26 cellular contexts compared by ENCODE assay signal in genomic region chr6:167532410-167533294, GRCh38.
DNase-seq lines count a peak whose midpoint lies in the region; ATAC-seq, FAIRE-seq and TF ChIP-seq lines count a peak whose summit lies in the region.
"Had no signal": no experiment of that assay in that cellular context is flagged by ENCODE, and none has a peak within 500 bp of the region (broad histone marks: within the 10 kb centered on the region; RNA-seq: fewer than 3 reads in every experiment).

No MANE protein-coding gene starts in this region.

- peak overlapping the region; percentile 37 for H3K4me3 Mint-ChIP-seq in glutamatergic neuron (ENCODE audit: unreplicated experiment)
- H3K4me3 Mint-ChIP-seq: natural killer cell treated with Interleukin-12 subunit alpha and Interleukin-12 subunit beta and Interleukin-15 and Interleukin-18, amount 100 ng/mL, for 72 hours had no signal

- H3K36me3 ChIP-seq in HepG2 (replicated peaks in 1 of 2; ENCODE audit: control insufficient read depth in 1 of 2, insufficient read depth in 2 of 2, low read length in 2 of 2) (no peaks in the 10 kb centered on the region), right lobe of liver (no peaks in the 10 kb centered on the region), adrenal gland (replicated peaks in 1 of 2) (no peaks in the 10 kb centered on the region)

- intact Hi-C loops in HepG2 (cut with micrococcal nuclease; ENCODE audit: unreplicated experiment) = no loop called here
- intact Hi-C loops in right lobe of liver (cut with DNase I) = no loop called here
- intact Hi-C loops in adrenal gland (cut with DNase I) = no loop called here

- peak overlapping the region in 1 of 3 experiments; percentile 11; a peak in 1 of 6 replicates for H3K4me3 ChIP-seq in HepG2 (replicated peaks in 1 of 3; ENCODE audit: insufficient read depth in 1 of 3, low read depth in 2 of 3, low read length in 3 of 3)
- H3K4me3 ChIP-seq in right lobe of liver = no peak overlapping the region
- no peak overlapping the region for H3K4me3 ChIP-seq in adrenal gland
- H3K4me3 ChIP-seq: K562, testis had no signal

- H3K9ac ChIP-seq in HepG2 (ENCODE audit: insufficient read depth, low read depth, low read length) = no peak overlapping the region

- H3K4me2 ChIP-seq in HepG2 (ENCODE audit: low read depth, low read length) = no peak overlapping the region; the same call in 1 of the 2 replicates

- CTCF ChIA-PET in HepG2 (lab: Yijun Ruan, JAX; ENCODE audit: low intra/inter-chr PET ratio, low total read pairs) = no interaction called here

- H3K9me3 Mint-ChIP-seq in glutamatergic neuron (ENCODE audit: unreplicated experiment) = peaks cover 15% of the 10 kb centered on the region
- H3K9me3 Mint-ChIP-seq: natural killer cell treated with Interleukin-12 subunit alpha and Interleukin-12 subunit beta and Interleukin-15 and Interleukin-18, amount 100 ng/mL, for 72 hours had no signal

- TF ChIP-seq POLR2A in HepG2 (IDR thresholded peaks at IDR 0.05; ENCODE audit: insufficient read depth in 1 of 2, low read depth in 2 of 2, low read length in 2 of 2) (no peak), right lobe of liver (IDR thresholded peaks at IDR 0.05) (no peak), adrenal gland (IDR thresholded peaks at IDR 0.05) (no peak)

- TF ChIP-seq CTCF in HepG2 (CRISPR knock-in tag; IDR thresholded peaks at IDR 0.05) (no peak), right lobe of liver (IDR thresholded peaks at IDR 0.05) (no peak), glutamatergic neuron (IDR thresholded peaks at IDR 0.05; ENCODE audit: partially characterized antibody, unreplicated experiment) (no peak), adrenal gland (IDR thresholded peaks at IDR 0.05) (no peak)

- peaks cover 9% of the 10 kb centered on the region for H3K27me3 Mint-ChIP-seq in glutamatergic neuron (ENCODE audit: unreplicated experiment)

- H3K27ac ChIP-seq in HepG2 (ENCODE audit: extremely low read length, insufficient read depth, low read length) (no peak overlapping the region), right lobe of liver (no peak overlapping the region), adrenal gland (no peak overlapping the region)
- H3K27ac ChIP-seq: C4-2B, HL-60, testis had no signal

- H3K27me3 ChIP-seq in HepG2 (ENCODE audit: control insufficient read depth in 1 of 2, insufficient read depth in 2 of 2, low read length in 2 of 2) (peaks cover 0 to 19% of the 10 kb centered on the region in 2 experiments; a peak in 4 of 5 replicates), right lobe of liver (no peaks in the 10 kb centered on the region), adrenal gland (no peaks in the 10 kb centered on the region)
- H3K27me3 ChIP-seq: testis had no signal

- TF ChIP-seq EP300 in HepG2 (IDR thresholded peaks at IDR 0.05; ENCODE audit: low read depth in 2 of 2, low read length in 2 of 2) (no peak), HepG2 (CRISPR knock-in tag; IDR thresholded peaks at IDR 0.05; ENCODE audit: borderline replicate concordance) (no peak)

- no peak overlapping the region for H2AFZ ChIP-seq in HepG2 (ENCODE audit: low read length)

- H3K4me1 ChIP-seq in HepG2 (ENCODE audit: insufficient read depth, low read length) = peaks cover 40% of the 10 kb centered on the region
- H3K4me1 ChIP-seq in right lobe of liver = peaks cover 0 to 12% (median 4%) of the 10 kb centered on the region in 4 donors
- no peaks in the 10 kb centered on the region for H3K4me1 ChIP-seq in adrenal gland (replicated peaks in 1 of 2)
- H3K4me1 ChIP-seq: testis had no signal

- TF ChIP-seq RAD21 in HepG2 (CRISPR knock-in tag; IDR thresholded peaks at IDR 0.05) = no peak

- peaks cover 39% of the 10 kb centered on the region for H3K4me1 Mint-ChIP-seq in glutamatergic neuron (ENCODE audit: low read depth, unreplicated experiment)

- ATAC-seq in HepG2 (no peak), right lobe of liver (no peak), HG03280 (IDR thresholded peaks at IDR 0.05; ENCODE audit: unreplicated experiment) (no peak)
- ATAC-seq: activated naive CD4-positive, alpha-beta T cell treated with anti-CD3 and anti-CD28 coated beads, Interleukin-2, amount 50 U/mL, for 72 hours; K562; natural killer cell treated with Interleukin-12 subunit alpha and Interleukin-12 subunit beta and Interleukin-15 and Interleukin-18, amount 100 ng/mL, for 72 hours had no signal

- in situ Hi-C loops in HepG2 (cut with HindIII; ENCODE audit: extremely low pct_ligation_motif_present, low pct_unique_long_range_greater_than_20kb) = no loop called here

- no peak for DNase-seq in HepG2 (ENCODE audit: low spot score)
- no peak for DNase-seq in right lobe of liver
- peak; percentile 90 for DNase-seq in NCI-H82 treated with DMSO at 0.1 percent for 48 hours (lab: John Stamatoyannopoulos, UW; ENCODE audit: unreplicated experiment)
- DNase-seq in glutamatergic neuron = no peak
- no peak for DNase-seq in adrenal gland
- DNase-seq in NCI-H748 (lab: John Stamatoyannopoulos, UW; ENCODE audit: unreplicated experiment) = no peak
- no peak for DNase-seq in stimulated activated CD4-positive, alpha-beta T cell treated with anti-CD3 and anti-CD28 coated beads, Interleukin-4, amount 100 ng/mL, for 4 hours
- DNase-seq: activated CD4-positive, CD25-positive, alpha-beta regulatory T cell; activated T-cell treated with anti-CD3 and anti-CD28 coated beads, Interleukin-2, amount 50 U/mL, for 48 hours; GOT3; hippocampal formation; mesendoderm; NCI-H226; SHP77; stimulated activated CD4-positive, alpha-beta T cell treated with anti-CD3 and anti-CD28 coated beads, Interleukin-12 subunit alpha, Interleukin-12 subunit beta, amount 100 ng/mL, for 4 hours; T-helper 2 cell; testis had no signal

- no peak for FAIRE-seq in HepG2 (lab: Jason Lieb, UNC)
- FAIRE-seq: A204.1, colon, endometrium, K562 had no signal

- 52% methylated on average over 17 of the region's 17 CpGs for WGBS in HepG2 (ENCODE audit: low lambda C conversion rate)
- WGBS in right lobe of liver (ENCODE audit: insufficient coverage, low coverage, low lambda C conversion rate, missing lambda C conversion rate) = 91% methylated on average over 7 of the region's 17 CpGs
- 81 to 90% (median 82%) methylated on average over 14 to 17 of the region's 17 CpGs for WGBS in adrenal gland, 4 donors

- H3K9me3 ChIP-seq in HepG2 (ENCODE audit: low read length) = peaks cover 8% of the 10 kb centered on the region; the same call in 1 of the 2 replicates
- H3K9me3 ChIP-seq in right lobe of liver = no peaks in the 10 kb centered on the region
- no peaks in the 10 kb centered on the region for H3K9me3 ChIP-seq in adrenal gland (replicated peaks in 1 of 3)
- H3K9me3 ChIP-seq: testis had no signal

- no peaks in the 10 kb centered on the region for H4K20me1 ChIP-seq in HepG2 (ENCODE audit: insufficient read depth, low read length)

- H3K27ac Mint-ChIP-seq in glutamatergic neuron (ENCODE audit: unreplicated experiment) = no peak overlapping the region
- H3K27ac Mint-ChIP-seq: activated naive CD4-positive, alpha-beta T cell treated with anti-CD3 and anti-CD28 coated beads, Interleukin-2, amount 50 U/mL, for 72 hours; natural killer cell treated with Interleukin-12 subunit alpha and Interleukin-12 subunit beta and Interleukin-15 and Interleukin-18, amount 100 ng/mL, for 72 hours had no signal

- no TSS peak for BruUV-seq in HepG2 (replicated peaks; lab: Mats Ljungman, UMichigan)

- POLR2A ChIA-PET in HepG2 (lab: Yijun Ruan, JAX) = interaction anchor here (0.7 to 1.4 kb wide), 2 partner anchors 8 to 27 kb away, joined by 3 read pairs; no protein-coding TSS in a partner anchor

- no peaks in the 10 kb centered on the region for H3K79me2 ChIP-seq in HepG2 (ENCODE audit: insufficient read depth, low read length)

- H3K36me3 Mint-ChIP-seq in glutamatergic neuron (ENCODE audit: unreplicated experiment) = no peaks in the 10 kb centered on the region
- H3K36me3 Mint-ChIP-seq: activated naive CD4-positive, alpha-beta T cell treated with anti-CD3 and anti-CD28 coated beads, Interleukin-2, amount 50 U/mL, for 72 hours; natural killer cell treated with Interleukin-12 subunit alpha and Interleukin-12 subunit beta and Interleukin-15 and Interleukin-18, amount 100 ng/mL, for 72 hours had no signal

TF ChIP-seq in HepG2, 621 proteins besides CTCF, POLR2A, EP300 and RAD21:
- TF ChIP-seq NCOA1 (CRISPR knock-in tag; IDR thresholded peaks at IDR 0.05) (no peak), REPIN1 (CRISPR knock-in tag; IDR thresholded peaks at IDR 0.05; ENCODE audit: borderline replicate concordance, low read depth) (no peak), ZBTB44 (CRISPR knock-in tag; IDR thresholded peaks at IDR 0.05) (no peak), ZNF598 (CRISPR knock-in tag; IDR thresholded peaks at IDR 0.05; ENCODE audit: borderline replicate concordance) (0 out of 2 replicates have a peak, but pooled peaks have one; percentile 2), RXRA (CRISPR knock-in tag; IDR thresholded peaks at IDR 0.05) (no peak), PITX1 (CRISPR knock-in tag; IDR thresholded peaks at IDR 0.05) (0 out of 2 replicates have a peak, but pooled peaks have one; percentile 19)
